ENCODE assay signal across 8 cellular contexts in the genomic region with DNA sequence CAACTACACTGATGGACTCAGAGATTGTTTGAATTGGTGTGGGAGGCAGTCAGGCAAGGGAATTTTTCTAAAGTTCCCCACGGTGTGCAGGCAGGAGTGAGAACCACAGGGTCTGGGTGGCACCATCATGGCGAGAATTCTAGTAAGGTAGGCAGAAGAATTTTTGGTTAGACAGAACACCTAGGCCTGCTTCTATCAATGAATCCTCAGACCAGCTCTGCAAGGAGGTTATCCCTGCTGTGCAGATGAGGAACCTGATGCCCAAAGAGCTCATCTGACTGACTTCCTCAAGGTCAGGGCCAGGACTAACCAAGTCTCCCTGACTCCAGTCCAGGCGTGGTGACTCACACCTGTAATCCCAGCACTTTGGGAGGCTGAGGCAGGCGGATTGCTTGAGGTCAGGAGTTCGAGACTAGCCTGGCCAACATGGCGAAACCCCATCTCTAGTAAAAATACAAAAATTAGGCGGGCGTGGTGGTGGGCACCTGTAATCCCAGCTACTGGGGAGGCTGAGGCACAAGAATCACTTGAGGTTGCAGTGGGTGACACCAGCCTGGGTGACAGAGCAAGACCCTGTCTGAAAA. TPM values are rescaled to one million over a fixed set of nuclear protein-coding genes. Genes with fewer than 3 reads are reported as not detected.
DNase-seq lines count a peak whose midpoint lies in the region; ATAC-seq, FAIRE-seq and TF ChIP-seq lines count a peak whose summit lies in the region.
"Not testable (repeated sequence)": the region's sequence is repeated elsewhere in the genome, so short reads cannot be mapped to it uniquely, and the experiment has no call there.

No MANE protein-coding gene starts in this region.

- BruUV-seq in Calu3 (replicated peaks; lab: Mats Ljungman, UMichigan); GM12878 (replicated peaks; lab: Mats Ljungman, UMichigan): not testable (repeated sequence)

- H3K4me1 ChIP-seq in GM12878 (ENCODE audit: control insufficient read depth, insufficient read depth, low read length): not testable (repeated sequence)

- not testable (repeated sequence) for H3K27me3 ChIP-seq in GM12878 (replicated peaks in 1 of 2; ENCODE audit: control insufficient read depth in 2 of 2, insufficient read depth in 2 of 2, low read length in 1 of 2)

- H3K27ac Mint-ChIP-seq in Calu3 (ENCODE audit: unreplicated experiment): peak overlapping the region; percentile 31
- 0 out of 2 replicates have a peak overlapping the region, but pooled peaks have one; percentile 8 for H3K27ac Mint-ChIP-seq in HFFc6
- H3K27ac Mint-ChIP-seq in T-helper 1 cell treated with Interleukin-12 subunit alpha and Interleukin-12 subunit beta and Interleukin-4 antibody, amounts not matched to agents 30 μg/mL and 1 μg/mL, for 36 hours: peak overlapping the region; percentile 6
- peak overlapping the region; percentile 30 for H3K27ac Mint-ChIP-seq in activated T-helper 1 cell treated with anti-CD3 and anti-CD28 coated beads, Interleukin-12 subunit alpha, Interleukin-12 subunit beta, Interleukin-2, Interleukin-4 antibody, amounts not matched to agents 30 ng/mL and 10 ng/mL and 1 ng/mL, durations not matched to agents 14 hours and 24 hours and 36 hours
- peak overlapping the region; percentile 31 for H3K27ac Mint-ChIP-seq in glutamatergic neuron (ENCODE audit: unreplicated experiment)
- H3K27ac Mint-ChIP-seq in nephron progenitor cell: peak overlapping the region; percentile 64
- peak overlapping the region; percentile 61 for H3K27ac Mint-ChIP-seq in type B pancreatic cell

- H3K9ac ChIP-seq in GM12878 (ENCODE audit: control insufficient read depth, insufficient read depth, low read length): not testable (repeated sequence)

- H3K4me1 Mint-ChIP-seq in Calu3 (ENCODE audit: low read depth, unreplicated experiment): not testable (repeated sequence)
- H3K4me1 Mint-ChIP-seq in HFFc6 (ENCODE audit: low read depth) (peaks cover 55% of the 10 kb centered on the region), glutamatergic neuron (ENCODE audit: low read depth, unreplicated experiment) (peaks cover 59% of the 10 kb centered on the region), nephron progenitor cell (peaks cover 24% of the 10 kb centered on the region), type B pancreatic cell (ENCODE audit: unreplicated experiment) (peaks cover 31% of the 10 kb centered on the region)
- peaks cover 40% of the 10 kb centered on the region for H3K4me1 Mint-ChIP-seq in T-helper 1 cell treated with Interleukin-12 subunit alpha and Interleukin-12 subunit beta and Interleukin-4 antibody, amounts not matched to agents 30 μg/mL and 1 μg/mL, for 36 hours (ENCODE audit: low read depth)
- H3K4me1 Mint-ChIP-seq in activated T-helper 1 cell treated with anti-CD3 and anti-CD28 coated beads, Interleukin-12 subunit alpha, Interleukin-12 subunit beta, Interleukin-2, Interleukin-4 antibody, amounts not matched to agents 30 ng/mL and 10 ng/mL and 1 ng/mL, durations not matched to agents 14 hours and 24 hours and 36 hours (ENCODE audit: low read depth): peaks cover 56% of the 10 kb centered on the region

- H3K36me3 ChIP-seq in GM12878 (ENCODE audit: control insufficient read depth in 2 of 2, insufficient read depth in 2 of 2, low read length in 1 of 2): not testable (repeated sequence)

- POLR2A ChIA-PET in GM12878 (lab: Charles Lee): not testable (repeated sequence)

- FAIRE-seq in GM12878 (lab: Jason Lieb, UNC): not testable (repeated sequence)

- H2AFZ ChIP-seq in GM12878 (ENCODE audit: control insufficient read depth, low read depth, low read length): not testable (repeated sequence)

- not testable (repeated sequence) for H3K27ac ChIP-seq in GM12878 (ENCODE audit: control insufficient read depth, insufficient read depth)

- H3K4me3 ChIP-seq in GM12878: not testable (repeated sequence)

- ATAC-seq in GM12878: peak; percentile 8; the same call in 2 of the 3 replicates

- RAD21 ChIA-PET in GM12878 (lab: Charles Lee; ENCODE audit: unreplicated experiment): interaction anchor here (0.8 to 1.0 kb wide), 2 partner anchors 40 to 465 kb away, joined by 3 read pairs; no protein-coding TSS in a partner anchor

- SMC1A ChIA-PET in GM12878 (lab: Charles Lee; ENCODE audit: uncharacterized antibody, unreplicated experiment): interaction anchor here (0.9 to 1.9 kb wide), 3 partner anchors 11 to 51 kb away, joined by 3 to 8 read pairs (median 3); no protein-coding TSS in a partner anchor

- TF ChIP-seq CTCF in Calu3 (IDR thresholded peaks at IDR 0.05; ENCODE audit: unreplicated experiment); HFFc6 (IDR thresholded peaks at IDR 0.05); GM12878 (IDR thresholded peaks at IDR 0.05 in 2 of 3, conservative IDR thresholded peaks at IDR 0.05 in 1 of 3; ENCODE audit: control insufficient read depth in 2 of 3, extremely low read depth in 1 of 3, insufficient read depth in 1 of 3, low read depth in 3 of 3, low read length in 3 of 3); glutamatergic neuron (IDR thresholded peaks at IDR 0.05; ENCODE audit: partially characterized antibody, unreplicated experiment); nephron progenitor cell (IDR thresholded peaks at IDR 0.05); type B pancreatic cell (conservative IDR thresholded peaks at IDR 0.05): not testable (repeated sequence)

- H3K36me3 Mint-ChIP-seq in Calu3 (ENCODE audit: insufficient read depth, unreplicated experiment): peaks cover 31% of the 10 kb centered on the region
- H3K36me3 Mint-ChIP-seq in HFFc6 (ENCODE audit: low read depth); T-helper 1 cell treated with Interleukin-12 subunit alpha and Interleukin-12 subunit beta and Interleukin-4 antibody, amounts not matched to agents 30 μg/mL and 1 μg/mL, for 36 hours (ENCODE audit: low read depth); activated T-helper 1 cell treated with anti-CD3 and anti-CD28 coated beads, Interleukin-12 subunit alpha, Interleukin-12 subunit beta, Interleukin-2, Interleukin-4 antibody, amounts not matched to agents 30 ng/mL and 10 ng/mL and 1 ng/mL, durations not matched to agents 14 hours and 24 hours and 36 hours (ENCODE audit: low read depth); glutamatergic neuron (ENCODE audit: unreplicated experiment); nephron progenitor cell (ENCODE audit: low read depth); type B pancreatic cell: not testable (repeated sequence)

- H3K9me3 Mint-ChIP-seq in Calu3 (ENCODE audit: low read depth, unreplicated experiment); HFFc6; T-helper 1 cell treated with Interleukin-12 subunit alpha and Interleukin-12 subunit beta and Interleukin-4 antibody, amounts not matched to agents 30 μg/mL and 1 μg/mL, for 36 hours; activated T-helper 1 cell treated with anti-CD3 and anti-CD28 coated beads, Interleukin-12 subunit alpha, Interleukin-12 subunit beta, Interleukin-2, Interleukin-4 antibody, amounts not matched to agents 30 ng/mL and 10 ng/mL and 1 ng/mL, durations not matched to agents 14 hours and 24 hours and 36 hours; nephron progenitor cell; type B pancreatic cell: not testable (repeated sequence)
- H3K9me3 Mint-ChIP-seq in glutamatergic neuron (ENCODE audit: unreplicated experiment): peaks cover 26% of the 10 kb centered on the region

- not testable (repeated sequence) for H3K4me2 ChIP-seq in GM12878 (ENCODE audit: control insufficient read depth, insufficient read depth)

- CTCF ChIA-PET in Calu3 (lab: Charles Lee): interaction anchor here (0.6 kb wide), 1 partner anchor 1059 kb away, joined by 9 read pairs; no protein-coding TSS in a partner anchor
- CTCF ChIA-PET in GM12878 (lab: Yijun Ruan, JAX): interaction anchor here (0.9 to 2.2 kb wide), 6 partner anchors 9 to 150 kb away, joined by 3 to 11 read pairs (median 5); no protein-coding TSS in a partner anchor

- 51% methylated on average over 8 of the region's 8 CpGs for WGBS in GM12878 (ENCODE audit: insufficient coverage, insufficient replicate concordance, low lambda C conversion rate, missing lambda C conversion rate)

- not testable (repeated sequence) for DNase-seq in Calu3; HFFc6; activated T-helper 1 cell treated with anti-CD3 and anti-CD28 coated beads, Interleukin-12 subunit alpha, Interleukin-12 subunit beta, Interleukin-2, Interleukin-4 antibody, amounts not matched to agents 30 ng/mL and 10 ng/mL and 1 ng/mL, durations not matched to agents 14 hours and 24 hours and 36 hours (ENCODE audit: low spot score); GM12878 (ENCODE audit: low read depth, low spot score); glutamatergic neuron; nephron progenitor cell; type B pancreatic cell (ENCODE audit: extremely low spot score, unreplicated experiment)

- intact Hi-C loops in Calu3 (cut with micrococcal nuclease; ENCODE audit: unreplicated experiment); activated T-helper 1 cell treated with anti-CD3 and anti-CD28 coated beads, Interleukin-12 subunit alpha, Interleukin-12 subunit beta, Interleukin-2, Interleukin-4 antibody, amounts not matched to agents 30 ng/mL and 10 ng/mL and 1 ng/mL, durations not matched to agents 14 hours and 24 hours and 36 hours (cut with micrococcal nuclease); GM12878 (cut with micrococcal nuclease; ENCODE audit: unreplicated experiment): not testable (repeated sequence)

- not testable (repeated sequence) for H4K20me1 ChIP-seq in GM12878 (ENCODE audit: control insufficient read depth, insufficient read depth)

- H3K27me3 Mint-ChIP-seq in Calu3 (ENCODE audit: unreplicated experiment); HFFc6 (ENCODE audit: insufficient read depth); T-helper 1 cell treated with Interleukin-12 subunit alpha and Interleukin-12 subunit beta and Interleukin-4 antibody, amounts not matched to agents 30 μg/mL and 1 μg/mL, for 36 hours (ENCODE audit: low read depth); activated T-helper 1 cell treated with anti-CD3 and anti-CD28 coated beads, Interleukin-12 subunit alpha, Interleukin-12 subunit beta, Interleukin-2, Interleukin-4 antibody, amounts not matched to agents 30 ng/mL and 10 ng/mL and 1 ng/mL, durations not matched to agents 14 hours and 24 hours and 36 hours (ENCODE audit: insufficient read depth); glutamatergic neuron (ENCODE audit: unreplicated experiment); nephron progenitor cell (ENCODE audit: low read depth, poor library complexity); type B pancreatic cell: not testable (repeated sequence)

- not testable (repeated sequence) for TF ChIP-seq RAD21 in GM12878 (IDR thresholded peaks at IDR 0.05; ENCODE audit: insufficient read depth, low read depth, low read length)

- H3K9me3 ChIP-seq in GM12878 (replicated peaks; ENCODE audit: control insufficient read depth, insufficient read depth, low read length): not testable (repeated sequence)

- H3K4me3 Mint-ChIP-seq in Calu3 (ENCODE audit: low read depth, unreplicated experiment); HFFc6; T-helper 1 cell treated with Interleukin-12 subunit alpha and Interleukin-12 subunit beta and Interleukin-4 antibody, amounts not matched to agents 30 μg/mL and 1 μg/mL, for 36 hours; activated T-helper 1 cell treated with anti-CD3 and anti-CD28 coated beads, Interleukin-12 subunit alpha, Interleukin-12 subunit beta, Interleukin-2, Interleukin-4 antibody, amounts not matched to agents 30 ng/mL and 10 ng/mL and 1 ng/mL, durations not matched to agents 14 hours and 24 hours and 36 hours; nephron progenitor cell; type B pancreatic cell: not testable (repeated sequence)
- H3K4me3 Mint-ChIP-seq in glutamatergic neuron (ENCODE audit: unreplicated experiment): peak overlapping the region; percentile 65

- not testable (repeated sequence) for TF ChIP-seq POLR2A in GM12878 (IDR thresholded peaks at IDR 0.05; ENCODE audit: low read depth, low read length)

- in situ Hi-C loops in GM12878 (cut with MboI): not testable (repeated sequence)

- H3K79me2 ChIP-seq in GM12878 (ENCODE audit: control insufficient read depth, insufficient read depth, low read length): not testable (repeated sequence)

- not testable (repeated sequence) for TF ChIP-seq EP300 in GM12878 (IDR thresholded peaks at IDR 0.05; ENCODE audit: borderline replicate concordance in 1 of 2, control insufficient read depth in 1 of 2, low read depth in 2 of 2, low read length in 2 of 2)

RNA-seq across cellular contexts. Expression of a gene that starts 51.3 kb away (rescaled TPM):
- 15.5 and 24.7 TPM in 2 replicates for total RNA-seq in Calu3 (2022)
- 10 to 100 TPM; 10.4 to 23.2 (median 21.3) TPM for total RNA-seq in HFFc6 (2021; fragmentation: NEBNext Ultra II Directional; extraction: Animal tissue kit (Norgen Biotek cat#: 25700))
- 0.75 and 1.3 TPM in 2 replicates for total RNA-seq in activated T-helper 1 cell treated with anti-CD3 and anti-CD28 coated beads, Interleukin-12 subunit alpha, Interleukin-12 subunit beta, Interleukin-2, Interleukin-4 antibody, amounts not matched to agents 30 ng/mL and 10 ng/mL and 1 ng/mL, durations not matched to agents 14 hours and 24 hours and 36 hours
- total RNA-seq in GM12878 (2013; cell fraction: nucleolus; rRNA removed): 1.5 and 2.3 TPM in 2 replicates
- total RNA-seq in GM12878 (2014; rRNA removed): 0.11 and 0.62 TPM in 2 replicates
- total RNA-seq in GM12878 (2014; rRNA removed; fragmentation: Illumina TruSeq; extraction: Trizol): 0.14 and 0.36 TPM in 2 replicates
- 0.59 and 0.66 TPM in 2 replicates for total RNA-seq in GM12878 (2021)
- 0.20 TPM for polyA plus RNA-seq in GM12878 (2011; ENCODE audit: low read depth)
- polyA plus RNA-seq in GM12878 (2011; rRNA removed): 0.85 and 1.8 TPM in 2 replicates
- 1.6 and 2.0 TPM in 2 replicates for polyA plus RNA-seq in GM12878 (2011; cell fraction: cytosol; rRNA removed)
- 3.1 and 3.7 TPM in 2 replicates for polyA plus RNA-seq in GM12878 (2011; cell fraction: nucleus; rRNA removed)
- polyA plus RNA-seq in GM12878 (2012): 0.43 and 0.60 TPM in 2 replicates
- polyA plus RNA-seq in GM12878 (2014; fragmentation: Illumina TruSeq; extraction: Trizol): 0.38 and 0.43 TPM in 2 replicates
- under 1 TPM; 0.04 to 0.06 TPM for polyA plus RNA-seq in GM12878 (2014; fragmentation: Nextera tagmentation; extraction: Ambion mirVana)
- 0.37 and 0.38 TPM in 2 replicates for polyA plus RNA-seq in GM12878 (2014; rRNA removed)
- polyA plus RNA-seq in GM12878 (2016; fragmentation: Nextera tagmentation; extraction: Ambion mirVana): under 1 TPM; 0.18 to 0.50 TPM
- 1.9 and 2.1 TPM in 2 replicates for polyA minus RNA-seq in GM12878 (2011; rRNA and poly(A)+ RNA removed)
- polyA minus RNA-seq in GM12878 (2011; cell fraction: cytosol; rRNA and poly(A)+ RNA removed): 3.3 and 3.7 TPM in 2 replicates
- 1.2 and 2.2 TPM in 2 replicates for polyA minus RNA-seq in GM12878 (2011; cell fraction: nucleus; rRNA and poly(A)+ RNA removed)
- total RNA-seq in glutamatergic neuron (ENCODE audit: unreplicated experiment): 12.3 TPM
- 25.5 and 44.1 TPM in 2 replicates for total RNA-seq in type B pancreatic cell (ENCODE audit: low replicate concordance)

Comparison
In these comparisons a context has a peak if more than half of its experiments do, and no peak if none do; other contexts are left out.
1. H3K27ac Mint-ChIP-seq: peak in every context shown above with its lines; median percentile 64 in nephron progenitor cell; 61 in type B pancreatic cell; 31 in Calu3; 31 in glutamatergic neuron; 30 in activated T-helper 1 cell treated with anti-CD3 and anti-CD28 coated beads, Interleukin-12 subunit alpha, Interleukin-12 subunit beta, Interleukin-2, Interleukin-4 antibody, amounts not matched to agents 30 ng/mL and 10 ng/mL and 1 ng/mL, durations not matched to agents 14 hours and 24 hours and 36 hours; 8 in HFFc6; 6 in T-helper 1 cell treated with Interleukin-12 subunit alpha and Interleukin-12 subunit beta and Interleukin-4 antibody, amounts not matched to agents 30 μg/mL and 1 μg/mL, for 36 hours.